29 cellular contexts compared by ENCODE assay signal in the genomic region with DNA sequence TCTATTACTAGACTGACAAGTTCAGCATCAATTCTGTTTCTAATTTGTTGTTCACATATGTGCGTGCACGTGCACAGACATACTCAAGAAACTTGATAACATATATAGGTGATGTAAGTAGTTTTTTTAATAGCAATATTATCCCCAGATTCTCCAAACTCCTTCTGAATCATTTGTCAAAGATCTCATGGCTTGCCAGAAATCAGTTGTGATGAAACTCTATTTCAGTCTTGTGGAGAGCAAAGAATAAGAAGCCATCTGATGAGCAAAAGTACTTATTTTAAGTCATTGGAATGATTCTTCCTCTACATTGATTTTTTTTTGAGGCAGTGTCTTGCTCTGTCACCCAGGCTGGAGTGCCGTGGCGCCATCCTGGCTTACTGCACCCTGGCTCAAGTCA.
"Had no signal": no experiment of that assay in that cellular context is flagged by ENCODE, and none has a peak within 500 bp of the region (broad histone marks: within the 10 kb centered on the region; RNA-seq: fewer than 3 reads in every experiment).

No MANE protein-coding gene starts in this region.

- H3K27ac Mint-ChIP-seq: natural killer cell treated with Interleukin-12 subunit alpha and Interleukin-12 subunit beta and Interleukin-15 and Interleukin-18, amount 100 ng/mL, for 72 hours; stimulated activated naive CD8-positive, alpha-beta T cell treated with anti-CD3 and anti-CD28 coated beads, Interleukin-15, Interleukin-2, amounts not matched to agents 100 ng/mL and 50 ng/mL, for 24 hours had no signal

- H3K9me3 Mint-ChIP-seq: natural killer cell treated with Interleukin-12 subunit alpha and Interleukin-12 subunit beta and Interleukin-15 and Interleukin-18, amount 100 ng/mL, for 72 hours; neural crest cell; stimulated activated naive CD8-positive, alpha-beta T cell treated with anti-CD3 and anti-CD28 coated beads, Interleukin-15, Interleukin-2, amounts not matched to agents 100 ng/mL and 50 ng/mL, for 24 hours had no signal

- H3K4me3 Mint-ChIP-seq: naive thymus-derived CD4-positive, alpha-beta T cell; natural killer cell treated with Interleukin-12 subunit alpha and Interleukin-12 subunit beta and Interleukin-15 and Interleukin-18, amount 100 ng/mL, for 72 hours; neural crest cell; stimulated activated naive CD8-positive, alpha-beta T cell treated with anti-CD3 and anti-CD28 coated beads, Interleukin-15, Interleukin-2, amounts not matched to agents 100 ng/mL and 50 ng/mL, for 24 hours had no signal

- ATAC-seq: left colon; left lung; mucosa of descending colon; naive thymus-derived CD4-positive, alpha-beta T cell; natural killer cell treated with Interleukin-12 subunit alpha and Interleukin-12 subunit beta and Interleukin-15 and Interleukin-18, amount 100 ng/mL, for 72 hours; pancreas; right cardiac atrium; sciatic nerve; upper lobe of right lung had no signal

- H3K27me3 ChIP-seq: left lung, pancreas, suprapubic skin, tibial artery, upper lobe of right lung had no signal

- DNase-seq: hippocampal formation; kidney; left colon; left lung; midbrain; mucosa of descending colon; naive thymus-derived CD4-positive, alpha-beta T cell; nucleus accumbens; pancreas; posterior cingulate gyrus; retina; right cardiac atrium; stimulated activated CD4-positive, alpha-beta T cell treated with anti-CD3 and anti-CD28 coated beads, Interleukin-12 subunit alpha, Interleukin-12 subunit beta, amount 100 ng/mL, for 4 hours; stimulated activated CD4-positive, alpha-beta T cell treated with anti-CD3 and anti-CD28 coated beads, Interleukin-15, amount 100 ng/mL, for 24 hours; stimulated activated CD4-positive, alpha-beta T cell treated with anti-CD3 and anti-CD28 coated beads, Interleukin-2, amount 100 ng/mL, for 24 hours; stimulated activated CD4-positive, alpha-beta T cell treated with anti-CD3 and anti-CD28 coated beads, Interleukin-4, amount 100 ng/mL, for 1 hour; stimulated activated naive CD4-positive, alpha-beta T cell; tibial artery; trophoblast cell; upper lobe of right lung had no signal

- H3K36me3 ChIP-seq: left lung, pancreas, prostate gland, suprapubic skin, thoracic aorta, tibial artery, upper lobe of right lung had no signal

- H3K9me3 ChIP-seq: left lung, mucosa of descending colon, pancreas, prostate gland, suprapubic skin, thoracic aorta, tibial artery, upper lobe of right lung had no signal

- H3K27me3 Mint-ChIP-seq: natural killer cell treated with Interleukin-12 subunit alpha and Interleukin-12 subunit beta and Interleukin-15 and Interleukin-18, amount 100 ng/mL, for 72 hours; stimulated activated naive CD8-positive, alpha-beta T cell treated with anti-CD3 and anti-CD28 coated beads, Interleukin-15, Interleukin-2, amounts not matched to agents 100 ng/mL and 50 ng/mL, for 24 hours had no signal

- H3K27ac ChIP-seq: left lung, pancreas, skin epidermis, suprapubic skin, thoracic aorta, tibial artery, upper lobe of right lung had no signal

- H3K36me3 Mint-ChIP-seq: natural killer cell treated with Interleukin-12 subunit alpha and Interleukin-12 subunit beta and Interleukin-15 and Interleukin-18, amount 100 ng/mL, for 72 hours had no signal

- H3K4me3 ChIP-seq: left lung, lung, mucosa of descending colon, pancreas, prostate gland, skin epidermis, suprapubic skin, thoracic aorta, tibial artery, upper lobe of right lung had no signal
